ENCODE assay signal across 11 cellular contexts in the genomic region with DNA sequence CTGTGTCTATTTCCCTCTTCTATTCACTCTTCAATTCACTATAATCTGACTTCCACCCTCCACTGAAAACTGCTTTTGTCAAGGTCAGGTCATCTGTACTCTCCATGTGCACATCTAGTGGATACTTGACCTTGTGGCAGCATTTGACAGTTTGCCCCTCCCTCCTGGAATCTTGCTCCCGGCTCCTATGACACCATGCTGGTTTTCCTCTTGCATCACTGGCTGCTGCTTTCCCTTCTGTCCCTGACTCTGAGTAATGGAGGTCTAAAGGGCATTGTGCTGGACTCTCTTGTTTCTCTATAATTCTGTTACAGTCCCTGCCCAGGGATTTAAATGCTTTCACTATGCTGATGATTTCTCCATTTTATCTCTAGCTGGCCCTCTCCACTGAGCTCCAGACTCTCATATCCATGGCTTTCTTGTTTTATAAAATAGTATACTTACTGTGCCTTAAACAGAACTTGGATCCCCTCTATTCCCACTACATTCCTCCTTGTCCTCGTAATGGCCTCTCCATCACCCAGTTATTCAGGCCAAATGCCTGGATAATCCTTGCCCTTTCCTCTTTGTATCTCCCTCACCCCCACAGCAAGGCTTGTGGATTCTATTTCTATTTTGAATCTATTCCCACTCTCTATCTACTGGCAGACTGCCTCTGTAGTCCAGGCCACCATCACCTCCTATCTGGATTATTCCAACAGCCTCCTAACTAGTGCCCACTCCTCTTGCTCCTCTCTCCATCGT. TPM values are rescaled to one million over a fixed set of nuclear protein-coding genes. Genes with fewer than 3 reads are reported as not detected.
DNase-seq lines count a peak whose midpoint lies in the region; TF ChIP-seq lines count a peak whose summit lies in the region.
"Had no signal": no experiment of that assay in that cellular context is flagged by ENCODE, and none has a peak within 500 bp of the region (broad histone marks: within the 10 kb centered on the region; RNA-seq: fewer than 3 reads in every experiment).

No MANE protein-coding gene starts in this region.

- H2AFZ ChIP-seq in ACC112 (ENCODE audit: low read length, unreplicated experiment): peak overlapping the region; percentile 26

- H3K9me3 ChIP-seq in endodermal cell (ENCODE audit: control insufficient read depth, low read length): no peaks in the 10 kb centered on the region
- H3K9me3 ChIP-seq in effector memory CD4-positive, alpha-beta T cell (ENCODE audit: control insufficient read depth, low read length): no peaks in the 10 kb centered on the region

- peaks cover 5% of the 10 kb centered on the region; the same call in 1 of the 2 replicates for H3K36me3 ChIP-seq in ACC112 (ENCODE audit: insufficient read depth, low read length)
- peaks cover 7% of the 10 kb centered on the region for H3K36me3 ChIP-seq in endodermal cell (ENCODE audit: control insufficient read depth, insufficient read depth, low read length)
- peaks cover 8% of the 10 kb centered on the region for H3K36me3 ChIP-seq in effector memory CD4-positive, alpha-beta T cell (ENCODE audit: control insufficient read depth, insufficient read depth, low read length)

- 73 to 86% methylated on average over 3 of the region's 3 CpGs for WGBS in endodermal cell (ENCODE audit: insufficient coverage in 1 of 2, insufficient read length in 1 of 2), 2 experiments

- no peaks in the 10 kb centered on the region for H3K4me1 Mint-ChIP-seq in endodermal cell
- H3K4me1 Mint-ChIP-seq: brain had no signal

- no peak for TF ChIP-seq CTCF in endodermal cell (conservative IDR thresholded peaks at IDR 0.05)

- peaks cover 11% of the 10 kb centered on the region for H3K79me2 ChIP-seq in ACC112 (ENCODE audit: control insufficient read depth, insufficient read depth, low read length, unreplicated experiment)

- H3K4me3 ChIP-seq in ACC112 (ENCODE audit: low read depth, low read length): no peak overlapping the region
- no peak overlapping the region for H3K4me3 ChIP-seq in endodermal cell (ENCODE audit: low read length)
- no peak overlapping the region for H3K4me3 ChIP-seq in effector memory CD4-positive, alpha-beta T cell (ENCODE audit: insufficient read depth, low read depth, low read length, poor library complexity, severe bottlenecking)

- no peaks in the 10 kb centered on the region for H3K9me3 Mint-ChIP-seq in endodermal cell
- H3K9me3 Mint-ChIP-seq: brain, IgD-negative memory B cell, naive B cell had no signal

- H3K4me1 ChIP-seq in ACC112 (ENCODE audit: control insufficient read depth, insufficient read depth, low read length, unreplicated experiment): peaks cover 12% of the 10 kb centered on the region
- no peaks in the 10 kb centered on the region for H3K4me1 ChIP-seq in endodermal cell (ENCODE audit: control insufficient read depth, insufficient read depth, low read length)
- H3K4me1 ChIP-seq in effector memory CD4-positive, alpha-beta T cell (ENCODE audit: control insufficient read depth, insufficient read depth, low read length, poor library complexity, severe bottlenecking): no peaks in the 10 kb centered on the region

- no peak overlapping the region for H3K27ac Mint-ChIP-seq in endodermal cell
- H3K27ac Mint-ChIP-seq: brain, IgD-negative memory B cell, naive B cell had no signal

- DNase-seq in HuH-7.5 (ENCODE audit: low spot score) (peak; percentile 56), endodermal cell (no peak), lung microvascular endothelial cell (ENCODE audit: low read depth in 2 of 2) (peak; percentile 34 to 73), NCI-H446 treated with DMSO at 0.1 percent for 48 hours (lab: John Stamatoyannopoulos, UW) (no peak), DMS79 (lab: John Stamatoyannopoulos, UW) (no peak), NCI-H526 (lab: John Stamatoyannopoulos, UW) (no peak)
- DNase-seq in effector memory CD4-positive, alpha-beta T cell: no peak
- DNase-seq: naive B cell had no signal

- H3K36me3 Mint-ChIP-seq in endodermal cell (ENCODE audit: low read depth): peaks cover 2% of the 10 kb centered on the region
- H3K36me3 Mint-ChIP-seq: naive B cell had no signal

- no peak overlapping the region for H3K4me3 Mint-ChIP-seq in endodermal cell
- H3K4me3 Mint-ChIP-seq: brain, IgD-negative memory B cell, naive B cell had no signal

- no peak overlapping the region for H3K9ac ChIP-seq in endodermal cell (ENCODE audit: extremely low read depth, low read length, poor library complexity, severe bottlenecking)

- H3K27me3 ChIP-seq in ACC112 (ENCODE audit: insufficient read depth, low read length) (no peaks in the 10 kb centered on the region), endodermal cell (ENCODE audit: control insufficient read depth, insufficient read depth, low read length, poor library complexity, severe bottlenecking) (no peaks in the 10 kb centered on the region)
- H3K27me3 ChIP-seq in effector memory CD4-positive, alpha-beta T cell (replicated peaks; ENCODE audit: control insufficient read depth, insufficient read depth, low read length, poor library complexity, severe bottlenecking): no peaks in the 10 kb centered on the region

- H3K27me3 Mint-ChIP-seq in endodermal cell (ENCODE audit: insufficient read depth): no peaks in the 10 kb centered on the region
- H3K27me3 Mint-ChIP-seq: brain, IgD-negative memory B cell, naive B cell had no signal

- H3K27ac ChIP-seq in ACC112 (ENCODE audit: low read depth, low read length) (peak overlapping the region; percentile 57), endodermal cell (ENCODE audit: low read depth, low read length) (peak overlapping the region; percentile 8)
- H3K27ac ChIP-seq in effector memory CD4-positive, alpha-beta T cell (ENCODE audit: insufficient read depth, low read length, poor library complexity, severe bottlenecking): no peak overlapping the region

RNA-seq across cellular contexts. Expression of a gene that starts 36.8 kb away (rescaled TPM):
- total RNA-seq in endodermal cell: 1 to 10 TPM; 3.0 to 3.6 TPM
- 0.53 TPM for polyA plus RNA-seq in endodermal cell (2013, experiment 1 of 2)
- polyA plus RNA-seq in endodermal cell (2013, experiment 2 of 2): 0.70 TPM
- total RNA-seq in lung microvascular endothelial cell: under 0.01 and 0.22 TPM in 2 replicates
- polyA plus RNA-seq: IgD-negative memory B cell had no signal

Comparison
In these comparisons a context has a peak if more than half of its experiments do, and no peak if none do; other contexts are left out.
1. DNase-seq: peak in HuH-7.5 (single experiment) and lung microvascular endothelial cell (2 of 2); none in endodermal cell (single experiment), NCI-H446 treated with DMSO at 0.1 percent for 48 hours (single experiment), effector memory CD4-positive, alpha-beta T cell (0 of 3), DMS79 (single experiment) and NCI-H526 (0 of 2).